In genomic region chr16:9516444-9516843, GRCh38 we compare ENCODE assay signal across 8 cellular contexts.
"Had no signal": no experiment of that assay in that cellular context is flagged by ENCODE, and none has a peak within 500 bp of the region (broad histone marks: within the 10 kb centered on the region; RNA-seq: fewer than 3 reads in every experiment).

No MANE protein-coding gene starts in this region.

- H3K9ac ChIP-seq: GM23248 had no signal

- DNase-seq: GM23248, H9, HCEC 1CT, KG1 had no signal

- H3K27ac ChIP-seq: GM23248 had no signal

- H3K27ac Mint-ChIP-seq: H9 had no signal

- H2AFZ ChIP-seq: GM23248 had no signal

- H3K4me3 Mint-ChIP-seq: H9 had no signal

- H3K4me3 ChIP-seq: GM23248, K562 had no signal

- FAIRE-seq: H1, H54, HTR-8/SVneo, K562 had no signal

- ATAC-seq: K562 had no signal
